Comparison of ENCODE assay signal across 1 cellular context in genomic region chr14:21506557-21506956, GRCh38.
TF ChIP-seq lines count a peak whose summit lies in the region.

No MANE protein-coding gene starts in this region.

TF ChIP-seq in HepG2, 621 proteins besides CTCF, POLR2A, EP300 and RAD21:
- TF ChIP-seq ZNF30 (CRISPR knock-in tag; IDR thresholded peaks at IDR 0.05) (no peak), TBX2 (CRISPR knock-in tag; IDR thresholded peaks at IDR 0.05; ENCODE audit: borderline replicate concordance) (peak; percentile 35; the same call in 1 of the 2 replicates), ZNF770 (CRISPR knock-in tag; IDR thresholded peaks at IDR 0.05) (peak; percentile 73; the same call in 1 of the 2 replicates)
TF ChIP-seq in HepG2: peak in this region for 2.
